In the genomic region with DNA sequence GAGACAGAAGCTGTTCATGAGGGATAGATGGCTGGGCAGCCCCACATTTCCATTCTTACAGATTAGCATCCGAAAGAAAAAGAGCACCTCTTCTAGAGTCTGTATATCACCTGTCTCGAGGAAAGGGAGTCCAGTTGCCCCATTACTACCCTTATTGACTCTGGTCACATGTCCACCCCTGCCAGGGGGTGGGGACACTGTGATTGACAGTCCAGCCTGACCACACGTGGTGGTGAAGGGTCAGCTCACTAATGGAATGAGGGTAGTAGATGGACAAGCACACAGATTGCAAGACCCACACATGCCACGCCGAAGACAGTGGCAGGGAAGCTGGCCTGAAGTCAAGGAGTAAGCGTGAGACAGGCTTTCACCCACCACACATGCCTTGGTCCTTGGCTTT, we compare ENCODE assay signal across 23 cellular contexts.
"Had no signal": no experiment of that assay in that cellular context is flagged by ENCODE, and none has a peak within 500 bp of the region (broad histone marks: within the 10 kb centered on the region; RNA-seq: fewer than 3 reads in every experiment).

No MANE protein-coding gene starts in this region.

- ATAC-seq: esophagus mucosa; gastrocnemius medialis; left lobe of liver; mucosa of descending colon; naive thymus-derived CD4-positive, alpha-beta T cell; right cardiac atrium; stimulated activated effector memory CD8-positive, alpha-beta T cell treated with anti-CD3 and anti-CD28 coated beads, Interleukin-12 subunit alpha, Interleukin-12 subunit beta, amount 100 ng/mL, for 72 hours had no signal

- H3K9me3 ChIP-seq: gastrocnemius medialis, mucosa of descending colon, prostate gland, sigmoid colon, stomach, tibial nerve, upper lobe of left lung had no signal

- H3K4me1 ChIP-seq: gastrocnemius medialis, prostate gland had no signal

- DNase-seq: dorsolateral prefrontal cortex; effector CD4-positive, alpha-beta T cell; foreskin fibroblast; gastrocnemius medialis; kidney; mucosa of descending colon; naive thymus-derived CD4-positive, alpha-beta T cell; right cardiac atrium; sigmoid colon; stimulated activated CD4-positive, alpha-beta T cell treated with anti-CD3 and anti-CD28 coated beads, Interleukin-2, amount 100 ng/mL, for 24 hours; stimulated activated CD4-positive, alpha-beta T cell treated with anti-CD3 and anti-CD28 coated beads, Interleukin-4, amount 100 ng/mL, for 24 hours; stimulated activated naive CD4-positive, alpha-beta T cell treated with Interleukin-2 at 50 U/mL for 16 hours; stomach had no signal

- H3K27me3 ChIP-seq: dorsolateral prefrontal cortex, gastrocnemius medialis, hepatocyte, neural progenitor cell, sigmoid colon, stomach, tibial nerve, upper lobe of left lung had no signal

- H3K27ac ChIP-seq: epithelial cell of prostate, gastrocnemius medialis, hepatocyte, neural progenitor cell, prostate gland, sigmoid colon, stomach, tibial nerve had no signal

- H3K36me3 ChIP-seq: gastrocnemius medialis, neural progenitor cell, prostate gland, sigmoid colon had no signal

- H3K4me3 ChIP-seq: dorsolateral prefrontal cortex, gastrocnemius medialis, hepatocyte, lung, mucosa of descending colon, neural progenitor cell, prostate gland, sigmoid colon, stomach, tibial nerve, upper lobe of left lung had no signal
